In genomic region chr6:55953384-55953783, GRCh38 we compare ENCODE assay signal across 8 cellular contexts.
A peak's percentile ranks its signal among the peaks of the same experiment; 100 is the strongest.
DNase-seq lines count a peak whose midpoint lies in the region; ATAC-seq and TF ChIP-seq lines count a peak whose summit lies in the region.
"Had no signal": no experiment of that assay in that cellular context is flagged by ENCODE, and none has a peak within 500 bp of the region (broad histone marks: within the 10 kb centered on the region; RNA-seq: fewer than 3 reads in every experiment).

No MANE protein-coding gene starts in this region.

- H3K27ac ChIP-seq in HEK293 (ENCODE audit: extremely low read depth, low read depth, low read length) (no peak overlapping the region), smooth muscle cell (ENCODE audit: low read depth) (no peak overlapping the region)

- H3K27me3 ChIP-seq in smooth muscle cell (ENCODE audit: low read depth), result no peaks in the 10 kb centered on the region

- CTCF ChIA-PET in HEK293 (lab: Yijun Ruan, JAX), result interaction anchor here (0.6 to 11.4 kb wide), 6 partner anchors 10 to 507 kb away, joined by 3 to 101 read pairs (median 6); no protein-coding TSS in a partner anchor
- CTCF ChIA-PET in T-cell (lab: Charles Lee), result no interaction called here

- H3K4me1 ChIP-seq in HEK293 (ENCODE audit: control insufficient read depth, insufficient read depth, low read length), result no peaks in the 10 kb centered on the region; the same call in 1 of the 2 replicates
- no peaks in the 10 kb centered on the region for H3K4me1 ChIP-seq in smooth muscle cell (ENCODE audit: low read depth)

- DNase-seq in OCI-M1 (lab: John Stamatoyannopoulos, UW), result peak; percentile 73
- peak; percentile 87 for DNase-seq in fibroblast of peridontal ligament (ENCODE audit: extremely low read depth)
- no peak for DNase-seq in smooth muscle cell (lab: John Stamatoyannopoulos, UW; ENCODE audit: unreplicated experiment)
- no peak for DNase-seq in activated naive CD4-positive, alpha-beta T cell treated with anti-CD3 and anti-CD28 coated beads, Interleukin-2, amount 50 U/mL, for 16 hours
- DNase-seq in T-cell, result no peak
- DNase-seq: activated naive CD4-positive, alpha-beta T cell treated with anti-CD3 and anti-CD28 coated beads for 36 hours had no signal

- no peaks in the 10 kb centered on the region for H3K79me2 ChIP-seq in smooth muscle cell (ENCODE audit: low read depth)

- H3K4me3 Mint-ChIP-seq in T-cell, result no peak overlapping the region
- H3K4me3 Mint-ChIP-seq: activated naive CD4-positive, alpha-beta T cell treated with anti-CD3 and anti-CD28 coated beads for 36 hours had no signal

- H3K9ac ChIP-seq in smooth muscle cell (ENCODE audit: low read depth), result no peak overlapping the region

- TF ChIP-seq CTCF in HEK293 (tag by site-specific recombination; IDR thresholded peaks at IDR 0.05) (peak; percentile 22; the same call in 1 of the 2 replicates), smooth muscle cell (IDR thresholded peaks at IDR 0.05; ENCODE audit: borderline replicate concordance, insufficient read depth, poor library complexity, severe bottlenecking) (peak; percentile 31)

- H3K9me3 ChIP-seq in HEK293 (ENCODE audit: control insufficient read depth, insufficient read depth, low read depth, low read length) (no peaks in the 10 kb centered on the region), smooth muscle cell (replicated peaks; ENCODE audit: low read depth) (no peaks in the 10 kb centered on the region)

- H3K36me3 ChIP-seq in HEK293 (ENCODE audit: control insufficient read depth in 2 of 2, insufficient read depth in 1 of 2, low read length in 2 of 2), result no peaks in the 10 kb centered on the region
- H3K36me3 ChIP-seq in smooth muscle cell (ENCODE audit: low read depth), result no peaks in the 10 kb centered on the region

- peaks cover 2 to 7% (median 6%) of the 10 kb centered on the region in 3 donors for H3K9me3 Mint-ChIP-seq in T-cell

- no peak overlapping the region for H3K4me2 ChIP-seq in smooth muscle cell

- WGBS in smooth muscle cell (ENCODE audit: low lambda C conversion rate), result 79% methylated on average over 7 of the region's 7 CpGs

- peaks cover 4% of the 10 kb centered on the region for H3F3A ChIP-seq in smooth muscle cell (ENCODE audit: low read depth)

- POLR2A ChIA-PET in HEK293 (lab: Yijun Ruan, JAX), result no interaction called here
- POLR2A ChIA-PET in T-cell (lab: Charles Lee), result no interaction called here

- no peaks in the 10 kb centered on the region for H3K4me1 Mint-ChIP-seq in T-cell

- ATAC-seq in GM18909 (IDR thresholded peaks at IDR 0.05; ENCODE audit: poor library complexity, unreplicated experiment) (no peak), T-cell (replicated peaks in 1 of 4) (no peak)

- H3K27me3 Mint-ChIP-seq in T-cell, result no peaks in the 10 kb centered on the region

- no peak overlapping the region for H3K4me3 ChIP-seq in HEK293 (ENCODE audit: low read depth, low read length)
- peak overlapping the region; percentile 18 for H3K4me3 ChIP-seq in smooth muscle cell

- no peaks in the 10 kb centered on the region for H4K20me1 ChIP-seq in smooth muscle cell (ENCODE audit: low read depth)

- no peak overlapping the region for H2AFZ ChIP-seq in smooth muscle cell (ENCODE audit: low read depth)

- no peak overlapping the region for H3K27ac Mint-ChIP-seq in T-cell
- H3K27ac Mint-ChIP-seq: activated naive CD4-positive, alpha-beta T cell treated with anti-CD3 and anti-CD28 coated beads for 36 hours had no signal

- no peaks in the 10 kb centered on the region for H3K36me3 Mint-ChIP-seq in T-cell

TF ChIP-seq in HEK293, 187 proteins besides CTCF, POLR2A, EP300 and RAD21:
- TF ChIP-seq ZBTB17 (tag by site-specific recombination; IDR thresholded peaks at IDR 0.05), result peak; percentile 44; the same call in 1 of the 2 replicates
- TF ChIP-seq ZSCAN30 (tag by site-specific recombination; IDR thresholded peaks at IDR 0.05), result 0 out of 2 replicates have a peak, but pooled peaks have one; percentile 11
- TF ChIP-seq PRDM6 (tag by site-specific recombination; IDR thresholded peaks at IDR 0.05), result 0 out of 2 replicates have a peak, but pooled peaks have one; percentile 8
- peak; percentile 21; the same call in 1 of the 2 replicates for TF ChIP-seq ZNF335 (tag by site-specific recombination; conservative IDR thresholded peaks at IDR 0.05)
- TF ChIP-seq ZNF600 (tag by site-specific recombination; IDR thresholded peaks at IDR 0.05), result no peak
- TF ChIP-seq ZNF654 (tag by site-specific recombination; IDR thresholded peaks at IDR 0.05; ENCODE audit: low read depth), result peak; percentile 89

Comparison
In these comparisons a context has a peak if more than half of its experiments do, and no peak if none do; other contexts are left out.
1. DNase-seq: peak in OCI-M1 (single experiment) and fibroblast of peridontal ligament (single experiment); none in smooth muscle cell (single experiment), activated naive CD4-positive, alpha-beta T cell treated with anti-CD3 and anti-CD28 coated beads, Interleukin-2, amount 50 U/mL, for 16 hours (single experiment) and T-cell (0 of 34).